ENCODE assay signal across 9 cellular contexts in genomic region chr20:35305682-35306556, GRCh38. TPM values are rescaled to one million over a fixed set of nuclear protein-coding genes. Genes with fewer than 3 reads are reported as not detected.
DNase-seq lines count a peak whose midpoint lies in the region; ATAC-seq and TF ChIP-seq lines count a peak whose summit lies in the region.
"Had no signal": no experiment of that assay in that cellular context is flagged by ENCODE, and none has a peak within 500 bp of the region (broad histone marks: within the 10 kb centered on the region; RNA-seq: fewer than 3 reads in every experiment).

No MANE protein-coding gene starts in this region.

- no peaks in the 10 kb centered on the region for H3K27me3 Mint-ChIP-seq in activated naive CD8-positive, alpha-beta T cell treated with anti-CD3 and anti-CD28 coated beads for 36 hours

- peaks cover 6% of the 10 kb centered on the region for H3K36me3 Mint-ChIP-seq in activated naive CD8-positive, alpha-beta T cell treated with anti-CD3 and anti-CD28 coated beads for 36 hours

- peak overlapping the region; percentile 92 for H3K27ac Mint-ChIP-seq in activated naive CD8-positive, alpha-beta T cell treated with anti-CD3 and anti-CD28 coated beads for 36 hours

- ATAC-seq in Panc1 (peak; percentile 87), left lung (peak; percentile 76), HG02852 (IDR thresholded peaks at IDR 0.05; ENCODE audit: unreplicated experiment) (no peak)

- peak overlapping the region; percentile 97 for H3K27ac ChIP-seq in Panc1 (ENCODE audit: low read length)
- peak overlapping the region; percentile 37 to 41 for H3K27ac ChIP-seq in left lung

- CTCF ChIA-PET in Panc1 (lab: Charles Lee), result interaction anchor here (0.5 to 2.0 kb wide), 11 partner anchors 9 to 322 kb away, joined by 3 to 9 read pairs (median 3); no protein-coding TSS in a partner anchor

- in situ Hi-C loops in Panc1 (cut with HindIII; ENCODE audit: low pct_unique_long_range_greater_than_20kb, low sequenced_read_pairs), result no loop called here

- POLR2A ChIA-PET in Panc1 (lab: Charles Lee), result interaction anchor here (0.5 kb wide), 1 partner anchor 215 kb away, joined by 8 read pairs; no protein-coding TSS in a partner anchor

- peaks cover 34% of the 10 kb centered on the region for H3K4me1 Mint-ChIP-seq in activated naive CD8-positive, alpha-beta T cell treated with anti-CD3 and anti-CD28 coated beads for 36 hours

- H3K9me3 ChIP-seq in Panc1 (ENCODE audit: control insufficient read depth, insufficient read depth, low read depth, low read length), result no peaks in the 10 kb centered on the region
- no peaks in the 10 kb centered on the region for H3K9me3 ChIP-seq in left lung

- H3K4me3 ChIP-seq in Panc1 (ENCODE audit: low read depth in 2 of 2, low read length in 2 of 2) (no peak overlapping the region), left lung (no peak overlapping the region)

- BruUV-seq in Panc1 (replicated peaks; lab: Mats Ljungman, UMichigan), result no TSS peak

- peak overlapping the region; percentile 56 for H3K4me3 Mint-ChIP-seq in activated naive CD8-positive, alpha-beta T cell treated with anti-CD3 and anti-CD28 coated beads for 36 hours

- H3K36me3 ChIP-seq in Panc1 (ENCODE audit: control insufficient read depth, insufficient read depth, low read length), result no peaks in the 10 kb centered on the region; the same call in 1 of the 2 replicates
- H3K36me3 ChIP-seq in left lung, result no peaks in the 10 kb centered on the region

- H3K4me1 ChIP-seq in Panc1 (ENCODE audit: control insufficient read depth, insufficient read depth, low read length) (peaks cover 80% of the 10 kb centered on the region), left lung (peaks cover 0 to 21% of the 10 kb centered on the region in 2 donors)

- DNase-seq in EH (ENCODE audit: low read depth), result peak; percentile 100
- DNase-seq in Panc1 (ENCODE audit: low read depth, low spot score), result peak; percentile 96
- peak; percentile 86 for DNase-seq in activated naive CD8-positive, alpha-beta T cell treated with anti-CD3 and anti-CD28 coated beads for 36 hours
- DNase-seq in left lung, result peak; percentile 72 to 83
- peak; percentile 86 for DNase-seq in stimulated activated CD8-positive, alpha-beta memory T cell treated with anti-CD3 and anti-CD28 coated beads, Interleukin-4, amount 100 ng/mL, for 48 hours
- no peak for DNase-seq in NCI-H1105 treated with DMSO at 0.1 percent for 48 hours (lab: John Stamatoyannopoulos, UW)
- DNase-seq in NCI-H82 (lab: John Stamatoyannopoulos, UW), result no peak

- H3K27me3 ChIP-seq in Panc1 (ENCODE audit: control insufficient read depth, insufficient read depth, low read length), result no peaks in the 10 kb centered on the region
- no peaks in the 10 kb centered on the region for H3K27me3 ChIP-seq in left lung

- intact Hi-C loops in Panc1 (cut with micrococcal nuclease; ENCODE audit: unreplicated experiment), result no loop called here
- intact Hi-C loops in left lung (cut with DNase I), result no loop called here

- TF ChIP-seq CTCF in Panc1 (IDR thresholded peaks at IDR 0.05) (no peak), left lung (IDR thresholded peaks at IDR 0.05) (no peak)

- H3K9me3 Mint-ChIP-seq in activated naive CD8-positive, alpha-beta T cell treated with anti-CD3 and anti-CD28 coated beads for 36 hours, result no peaks in the 10 kb centered on the region

RNA-seq across cellular contexts. Expression of gene FAM83C, which starts 13.7 kb away (rescaled TPM):
- total RNA-seq in Panc1 (2021; ENCODE audit: unreplicated experiment) (not detected), left lung (not detected)
- polyA plus RNA-seq in Panc1 (2012; ENCODE audit: insufficient read length), result not detected
- total RNA-seq in activated naive CD8-positive, alpha-beta T cell treated with anti-CD3 and anti-CD28 coated beads for 36 hours, result not detected
- total RNA-seq: H1 had no signal
- polyA plus RNA-seq: H1 had no signal

RNA-seq across cellular contexts. Expression of gene EIF6, which starts 21.3 kb away (rescaled TPM):
- total RNA-seq in Panc1 (2021; ENCODE audit: unreplicated experiment) (258 TPM), left lung (100 to 1,000 TPM in 1 of 2 donors, 10 to 100 TPM in 1; 96.9 to 110 TPM)
- polyA plus RNA-seq in Panc1 (2012; ENCODE audit: insufficient read length), result 285 TPM
- total RNA-seq in activated naive CD8-positive, alpha-beta T cell treated with anti-CD3 and anti-CD28 coated beads for 36 hours, result 100 to 1,000 TPM; 172 to 179 TPM

RNA-seq across cellular contexts. Expression of gene MMP24OS, which starts 28.0 kb away (rescaled TPM):
- total RNA-seq in Panc1 (2021; ENCODE audit: unreplicated experiment), result 83.8 TPM
- 178 TPM for polyA plus RNA-seq in Panc1 (2012; ENCODE audit: insufficient read length)
- total RNA-seq in activated naive CD8-positive, alpha-beta T cell treated with anti-CD3 and anti-CD28 coated beads for 36 hours, result 10 to 100 TPM; 27.2 to 27.4 TPM
- 100 to 1,000 TPM in 1 of 2 donors, 10 to 100 TPM in 1; 75.7 to 109 TPM for total RNA-seq in left lung

Comparison
In these comparisons a context has a peak if more than half of its experiments do, and no peak if none do; other contexts are left out.
1. DNase-seq: peak in EH (single experiment), Panc1 (single experiment), activated naive CD8-positive, alpha-beta T cell treated with anti-CD3 and anti-CD28 coated beads for 36 hours (single experiment), left lung (2 of 2) and stimulated activated CD8-positive, alpha-beta memory T cell treated with anti-CD3 and anti-CD28 coated beads, Interleukin-4, amount 100 ng/mL, for 48 hours (single experiment); none in NCI-H1105 treated with DMSO at 0.1 percent for 48 hours (single experiment) and NCI-H82 (single experiment).